ENCODE assay signal across 18 cellular contexts in genomic region chr3:168495251-168495650, GRCh38.
"Had no signal": no experiment of that assay in that cellular context is flagged by ENCODE, and none has a peak within 500 bp of the region (broad histone marks: within the 10 kb centered on the region; RNA-seq: fewer than 3 reads in every experiment).

No MANE protein-coding gene starts in this region.

- H3K27ac ChIP-seq: colonic mucosa, gastrocnemius medialis, left ventricle myocardium inferior, lower lobe of right lung, right atrium auricular region, sigmoid colon, skin epidermis, stomach, thoracic aorta, transverse colon had no signal

- H3K4me1 ChIP-seq: colonic mucosa, gastrocnemius medialis, left ventricle myocardium inferior, lower lobe of right lung, right atrium auricular region, sigmoid colon, stomach, transverse colon had no signal

- H3K9me3 ChIP-seq: colonic mucosa, gastrocnemius medialis, left ventricle myocardium inferior, lower lobe of right lung, right atrium auricular region, sigmoid colon, stomach, thoracic aorta, transverse colon had no signal

- H3K27me3 ChIP-seq: colonic mucosa, gastrocnemius medialis, right atrium auricular region, sigmoid colon, stomach, transverse colon had no signal

- H3K4me3 ChIP-seq: colonic mucosa, gastrocnemius medialis, left ventricle myocardium inferior, lower lobe of right lung, right atrium auricular region, sigmoid colon, skin epidermis, stomach, thoracic aorta, transverse colon had no signal

- DNase-seq: colonic mucosa; effector CD8-positive, alpha-beta T cell; gastrocnemius medialis; glutamatergic neuron; left ventricle myocardium inferior; lower lobe of right lung; natural killer cell; posterior cingulate gyrus; sigmoid colon; stimulated activated CD4-positive, alpha-beta T cell treated with anti-CD3 and anti-CD28 coated beads, Interleukin-12 subunit alpha, Interleukin-12 subunit beta, amount 100 ng/mL, for 4 hours; stimulated activated naive CD4-positive, alpha-beta T cell; stomach; substantia nigra; transverse colon had no signal

- H3K36me3 ChIP-seq: colonic mucosa, gastrocnemius medialis, left ventricle myocardium inferior, lower lobe of right lung, right atrium auricular region, sigmoid colon, stomach, thoracic aorta, transverse colon had no signal

- ATAC-seq: esophagus mucosa, gastrocnemius medialis, lower lobe of right lung, natural killer cell had no signal
